34 cellular contexts compared by ENCODE assay signal in the genomic region with DNA sequence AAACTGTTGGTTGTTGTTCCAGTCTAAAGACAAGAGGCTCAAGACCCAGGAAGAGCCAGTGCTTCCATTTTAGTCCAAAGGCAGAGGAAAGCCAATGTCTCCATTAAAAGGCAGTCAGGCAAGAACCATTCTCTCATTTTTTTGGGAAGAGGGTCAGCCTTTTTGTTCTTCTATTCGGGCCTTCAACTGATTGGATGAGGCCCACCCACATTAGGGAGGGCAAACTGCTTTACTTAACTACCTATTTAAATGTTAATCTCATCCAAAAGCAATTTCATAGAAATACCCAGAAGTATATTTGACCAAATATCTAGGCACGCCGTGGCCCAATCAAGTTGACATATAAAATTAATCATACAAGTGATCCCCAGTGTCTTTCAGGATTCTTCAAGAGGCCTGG.
"Had no signal": no experiment of that assay in that cellular context is flagged by ENCODE, and none has a peak within 500 bp of the region (broad histone marks: within the 10 kb centered on the region; RNA-seq: fewer than 3 reads in every experiment).

No MANE protein-coding gene starts in this region.

- DNase-seq: Karpas-422, Kasumi-1, MG63, MM.1S, MV-4-11, NCI-H1092, NCI-H1092 treated with DMSO at 0.1 percent for 48 hours, NCI-H1105, NCI-H1105 treated with DMSO at 0.1 percent for 48 hours, NCI-H1417, NCI-H1417 treated with DMSO at 0.1 percent for 48 hours, NCI-H1436, NCI-H1436 treated with DMSO at 0.1 percent for 48 hours, NCI-H146, NCI-H1694, NCI-H1694 treated with DMSO at 0.1 percent for 48 hours, NCI-H187, NCI-H187 treated with DMSO at 0.1 percent for 48 hours, NCI-H1930, NCI-H2029, NCI-H2029 treated with DMSO at 0.1 percent for 48 hours, NCI-H2081, NCI-H2081 treated with DMSO at 0.1 percent for 48 hours, NCI-H2107, NCI-H2171, NCI-H2171 treated with DMSO at 0.1 percent for 48 hours, NCI-H2227 treated with DMSO at 0.1 percent for 48 hours, NCI-H226, NCI-H345, NCI-H446, NCI-H446 treated with DMSO at 0.1 percent for 48 hours, NCI-H510A, NCI-H510A treated with DMSO at 0.1 percent for 48 hours, NCI-H524 had no signal

- H3K27me3 ChIP-seq: MG63 had no signal

- H3K4me3 ChIP-seq: MG63 had no signal

- H3K36me3 ChIP-seq: MG63 had no signal
